17 cellular contexts compared by ENCODE assay signal in genomic region chr6:91097316-91097878, GRCh38.
DNase-seq lines count a peak whose midpoint lies in the region; ATAC-seq and TF ChIP-seq lines count a peak whose summit lies in the region.
"Had no signal": no experiment of that assay in that cellular context is flagged by ENCODE, and none has a peak within 500 bp of the region (broad histone marks: within the 10 kb centered on the region; RNA-seq: fewer than 3 reads in every experiment).

No MANE protein-coding gene starts in this region.

- H3K4me1 ChIP-seq in OCI-LY7 (ENCODE audit: insufficient read depth, low read length, poor library complexity, severe bottlenecking) = no peaks in the 10 kb centered on the region

- intact Hi-C loops in OCI-LY7 (cut with micrococcal nuclease; ENCODE audit: unreplicated experiment) = no loop called here

- H2AFZ ChIP-seq in OCI-LY7 (ENCODE audit: low read length) = no peak overlapping the region

- no peak overlapping the region for H3K4me3 ChIP-seq in astrocyte of the spinal cord (ENCODE audit: low read depth, low read length)
- no peak overlapping the region for H3K4me3 ChIP-seq in OCI-LY7 (ENCODE audit: low read depth, low read length, poor library complexity, severe bottlenecking)

- H3K27ac ChIP-seq in OCI-LY7 (ENCODE audit: low read depth, low read length, poor library complexity, severe bottlenecking) = no peak overlapping the region

- no peaks in the 10 kb centered on the region for H3K36me3 ChIP-seq in OCI-LY7 (ENCODE audit: insufficient read depth, low read length)

- TF ChIP-seq CTCF in astrocyte of the spinal cord (IDR thresholded peaks at IDR 0.05; ENCODE audit: low read depth, low read length) (no peak), OCI-LY7 (conservative IDR thresholded peaks at IDR 0.05; ENCODE audit: low read length) (no peak)

- CTCF ChIA-PET in OCI-LY7 (lab: Charles Lee; ENCODE audit: unreplicated experiment) = no interaction called here

- DNase-seq in DMS 273 (lab: John Stamatoyannopoulos, UW; ENCODE audit: unreplicated experiment) (peak; percentile 51), DMS 273 treated with DMSO at 0.1 percent for 48 hours (lab: John Stamatoyannopoulos, UW) (no peak), astrocyte of the spinal cord (ENCODE audit: low read depth, low spot score) (peak; percentile 64), hypothalamus (lab: John Stamatoyannopoulos, UW) (peak in 27 of 51 donors; percentile 0 to 61 (median 27)), smooth muscle cell of the brain vasculature (ENCODE audit: low read depth, low spot score) (peak; percentile 51), OCI-LY7 (ENCODE audit: low spot score) (no peak), mesenteric fat pad (ENCODE audit: low spot score) (no peak)
- DNase-seq: 8988T; activated CD8-positive, alpha-beta T cell treated with anti-CD3 and anti-CD28 coated beads, Interleukin-2, amount 10 ng/mL, durations not matched to agents 7 days and 5 days; aorta; EL; Kasumi-1; NCI-H187 treated with DMSO at 0.1 percent for 48 hours; OCI-M1; stimulated activated CD4-positive, alpha-beta T cell treated with anti-CD3 and anti-CD28 coated beads, Interleukin-1b, Interleukin-23, amount 100 ng/mL, for 48 hours had no signal

- no peaks in the 10 kb centered on the region for H3K9me2 ChIP-seq in OCI-LY7 (ENCODE audit: insufficient read depth, low read length)

- H3K79me2 ChIP-seq in OCI-LY7 (ENCODE audit: insufficient read depth, low read depth, low read length) = no peaks in the 10 kb centered on the region

- no TSS peak for BruUV-seq in OCI-LY7 (replicated peaks; lab: Mats Ljungman, UMichigan)

- H3K4me2 ChIP-seq in OCI-LY7 (ENCODE audit: low read length) = no peak overlapping the region

- no peaks in the 10 kb centered on the region for H4K20me1 ChIP-seq in OCI-LY7 (ENCODE audit: insufficient read depth, low read length)

- in situ Hi-C loops in astrocyte of the spinal cord (cut with HindIII; ENCODE audit: low sequenced_read_pairs) = no loop called here

- POLR2A ChIA-PET in OCI-LY7 (lab: Charles Lee) = no interaction called here

- ATAC-seq in HG02938 (IDR thresholded peaks at IDR 0.05; ENCODE audit: unreplicated experiment) = no peak
- ATAC-seq: activated CD8-positive, alpha-beta T cell treated with anti-CD3 and anti-CD28 coated beads, Interleukin-2, amount 10 ng/mL, durations not matched to agents 7 days and 5 days; SK-N-SH treated with all-trans-retinoic acid at 6 μM for 48 hours had no signal

- H3K9me3 ChIP-seq in OCI-LY7 (ENCODE audit: low read length) = no peaks in the 10 kb centered on the region

Comparison
In these comparisons a context has a peak if more than half of its experiments do, and no peak if none do; other contexts are left out.
1. DNase-seq: peak in DMS 273 (single experiment), astrocyte of the spinal cord (single experiment), hypothalamus (27 of 51) and smooth muscle cell of the brain vasculature (single experiment); none in DMS 273 treated with DMSO at 0.1 percent for 48 hours (single experiment), OCI-LY7 (single experiment) and mesenteric fat pad (single experiment).